Comparison of ENCODE assay signal across 8 cellular contexts in the genomic region with DNA sequence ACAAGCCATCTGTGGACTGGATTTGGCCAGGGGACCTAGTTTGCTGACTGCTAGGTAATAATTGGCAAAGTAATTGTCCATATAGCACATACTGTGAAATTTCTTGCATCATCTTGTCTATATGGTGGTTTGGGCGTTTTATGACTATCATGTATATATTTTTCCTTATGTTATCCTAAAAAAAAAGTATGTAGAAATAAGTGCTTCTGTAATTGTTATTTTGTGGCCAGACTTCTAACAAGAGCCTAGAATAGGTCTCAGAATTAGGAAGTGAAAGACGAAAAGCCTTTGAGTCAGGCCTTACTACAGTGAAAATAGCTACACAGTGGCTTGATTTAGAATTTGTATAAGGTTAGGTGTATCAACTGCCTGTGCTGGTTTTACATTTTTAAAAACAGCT. TPM values are rescaled to one million over a fixed set of nuclear protein-coding genes. Genes with fewer than 3 reads are reported as not detected.
DNase-seq lines count a peak whose midpoint lies in the region; ATAC-seq and TF ChIP-seq lines count a peak whose summit lies in the region.

No MANE protein-coding gene starts in this region.

- no peaks in the 10 kb centered on the region for H3K9me2 ChIP-seq in OCI-LY1 (ENCODE audit: low read depth, low read length)

- no peaks in the 10 kb centered on the region for H3K27me3 ChIP-seq in OCI-LY1 (ENCODE audit: insufficient read depth, low read length)

- 0 out of 2 replicates have a peak overlapping the region, but pooled peaks have one; percentile 19 for H3K4me2 ChIP-seq in OCI-LY1 (ENCODE audit: low read length)

- H3K36me3 ChIP-seq in OCI-LY1 (ENCODE audit: insufficient read depth, low read length): no peaks in the 10 kb centered on the region; the same call in 1 of the 2 replicates

- peaks cover 55% of the 10 kb centered on the region for H3K4me1 Mint-ChIP-seq in stimulated activated naive CD8-positive, alpha-beta T cell treated with anti-CD3 and anti-CD28 coated beads, Interleukin-15, Interleukin-2, amounts not matched to agents 100 ng/mL and 50 ng/mL, for 24 hours (ENCODE audit: low read depth)

- peaks cover 12% of the 10 kb centered on the region for H3K36me3 Mint-ChIP-seq in stimulated activated naive CD8-positive, alpha-beta T cell treated with anti-CD3 and anti-CD28 coated beads, Interleukin-15, Interleukin-2, amounts not matched to agents 100 ng/mL and 50 ng/mL, for 24 hours (ENCODE audit: low read depth)

- no peak for ATAC-seq in stimulated activated naive CD8-positive, alpha-beta T cell treated with anti-CD3 and anti-CD28 coated beads, Interleukin-15, Interleukin-2, amounts not matched to agents 100 U/mL and 50 U/mL, for 24 hours
- peak; percentile 39 for ATAC-seq in HG02973 (IDR thresholded peaks at IDR 0.05; ENCODE audit: unreplicated experiment)
- ATAC-seq in omental fat pad (ENCODE audit: low FRiP score): no peak

- H3K9ac ChIP-seq in OCI-LY1 (ENCODE audit: low read length): no peak overlapping the region

- no peaks in the 10 kb centered on the region for H4K20me1 ChIP-seq in OCI-LY1 (ENCODE audit: insufficient read depth, low read length)

- H3K27ac Mint-ChIP-seq in stimulated activated naive CD8-positive, alpha-beta T cell treated with anti-CD3 and anti-CD28 coated beads, Interleukin-15, Interleukin-2, amounts not matched to agents 100 ng/mL and 50 ng/mL, for 24 hours: peak overlapping the region; percentile 49

- no peaks in the 10 kb centered on the region for H3K9me3 Mint-ChIP-seq in stimulated activated naive CD8-positive, alpha-beta T cell treated with anti-CD3 and anti-CD28 coated beads, Interleukin-15, Interleukin-2, amounts not matched to agents 100 ng/mL and 50 ng/mL, for 24 hours

- TF ChIP-seq CTCF in OCI-LY1 (IDR thresholded peaks at IDR 0.05; ENCODE audit: low read length) (no peak), lower leg skin (IDR thresholded peaks at IDR 0.05) (no peak), omental fat pad (IDR thresholded peaks at IDR 0.05) (no peak)

- peaks cover 7% of the 10 kb centered on the region; the same call in 1 of the 2 replicates for H3K79me2 ChIP-seq in OCI-LY1 (ENCODE audit: insufficient read depth, low read length)

- DNase-seq in stimulated activated naive CD8-positive, alpha-beta T cell treated with anti-CD3 and anti-CD28 coated beads, Interleukin-15, Interleukin-2, amounts not matched to agents 100 U/mL and 50 U/mL, for 24 hours: no peak
- DNase-seq in NCI-H82 treated with DMSO at 0.1 percent for 48 hours (lab: John Stamatoyannopoulos, UW; ENCODE audit: unreplicated experiment) (no peak), lower leg skin (ENCODE audit: low spot score in 2 of 2) (no peak), posterior cingulate gyrus (no peak), omental fat pad (ENCODE audit: low spot score) (no peak)

- intact Hi-C loops in lower leg skin (cut with DNase I; ENCODE audit: low total_unique reads): no loop called here
- intact Hi-C loops in posterior cingulate gyrus (cut with DNase I): loop anchor here (5.0 kb wide), 2 partner anchors 132 to 267 kb away; a partner anchor contains a TSS

- H3F3A ChIP-seq in OCI-LY1 (ENCODE audit: insufficient read depth, low read length): 0 out of 2 replicates have a peak, but pooled peaks cover 2% of the 10 kb centered on the region

- H2AFZ ChIP-seq in OCI-LY1 (ENCODE audit: low read length): no peak overlapping the region

- peaks cover 32% of the 10 kb centered on the region for H3K4me1 ChIP-seq in OCI-LY1 (ENCODE audit: insufficient read depth, low read length, severe bottlenecking)

- no peaks in the 10 kb centered on the region for H3K27me3 Mint-ChIP-seq in stimulated activated naive CD8-positive, alpha-beta T cell treated with anti-CD3 and anti-CD28 coated beads, Interleukin-15, Interleukin-2, amounts not matched to agents 100 ng/mL and 50 ng/mL, for 24 hours

- WGBS in lower leg skin, 2 donors: 82 to 85% methylated on average over 2 of the region's 2 CpGs

- H3K27ac ChIP-seq in OCI-LY1 (ENCODE audit: low read depth, low read length, poor library complexity, severe bottlenecking): no peak overlapping the region

- peaks cover 2% of the 10 kb centered on the region; the same call in 1 of the 2 replicates for H3K9me3 ChIP-seq in OCI-LY1 (ENCODE audit: low read length)

- H3K4me3 ChIP-seq in OCI-LY1 (ENCODE audit: low read depth, low read length, poor library complexity, severe bottlenecking) (no peak overlapping the region), lower leg skin (ENCODE audit: low read depth, poor library complexity, severe bottlenecking) (no peak overlapping the region)

- no peak for TF ChIP-seq POLR2A in lower leg skin (IDR thresholded peaks at IDR 0.05)

- peak overlapping the region; percentile 60 for H3K4me3 Mint-ChIP-seq in stimulated activated naive CD8-positive, alpha-beta T cell treated with anti-CD3 and anti-CD28 coated beads, Interleukin-15, Interleukin-2, amounts not matched to agents 100 ng/mL and 50 ng/mL, for 24 hours

RNA-seq across cellular contexts. Expression of a gene that starts 4.2 kb away (rescaled TPM):
- total RNA-seq in lower leg skin: 10 to 100 TPM; 11.4 to 25.5 (median 15.5) TPM
- total RNA-seq in omental fat pad: 10 to 100 TPM; 53.7 to 59.8 (median 56.4) TPM
